27 cellular contexts compared by ENCODE assay signal in the genomic region with DNA sequence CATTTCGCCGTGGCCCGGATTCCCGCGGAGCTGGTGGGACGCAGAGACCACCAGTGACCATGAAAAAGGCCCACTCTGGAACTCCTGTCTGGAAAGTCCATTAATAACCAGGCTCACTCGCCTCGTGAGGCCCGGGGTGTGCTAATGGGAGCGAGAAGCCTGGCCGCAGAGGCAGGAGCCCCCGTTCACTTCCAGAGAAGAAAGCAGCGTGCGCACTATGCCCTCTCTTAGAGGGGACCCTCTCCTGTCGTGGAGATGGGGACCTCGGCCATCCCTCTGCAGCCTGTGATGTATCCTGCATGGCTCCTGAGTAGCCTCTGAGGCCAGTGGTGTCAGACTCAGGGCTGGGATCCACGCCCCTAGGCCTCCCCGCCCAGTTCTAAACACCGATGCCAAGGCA.
"Had no signal": no experiment of that assay in that cellular context is flagged by ENCODE, and none has a peak within 500 bp of the region (broad histone marks: within the 10 kb centered on the region; RNA-seq: fewer than 3 reads in every experiment).

No MANE protein-coding gene starts in this region.

- DNase-seq: activated CD4-positive, alpha-beta memory T cell treated with anti-CD3 and anti-CD28 coated beads, Interleukin-2, amount 10 ng/mL, durations not matched to agents 7 days and 5 days; activated CD4-positive, alpha-beta T cell treated with anti-CD3 and anti-CD28 coated beads for 1 hour; activated CD4-positive, alpha-beta T cell treated with anti-CD3 and anti-CD28 coated beads for 4 hours; activated CD4-positive, alpha-beta T cell treated with anti-CD3 and anti-CD28 coated beads, Interleukin-2, amount 10 ng/mL, durations not matched to agents 7 days and 5 days; activated CD4-positive, alpha-beta T cell treated with anti-CD3 and anti-CD28 coated beads, Interleukin-2, amount 50 U/mL, for 4 hours; activated CD4-positive, CD25-positive, alpha-beta regulatory T cell; activated CD8-positive, alpha-beta memory T cell treated with anti-CD3 and anti-CD28 coated beads, Interleukin-2, amount 50 U/mL, for 48 hours; activated effector memory CD4-positive, alpha-beta T cell treated with Interleukin-2 at 50 U/mL for 16 hours; activated gamma-delta T cell treated with Interleukin-2 at 50 U/mL for 16 hours; activated naive CD4-positive, alpha-beta T cell treated with anti-CD3 and anti-CD28 coated beads, Interleukin-2, amount 50 U/mL, for 16 hours; activated naive CD4-positive, alpha-beta T cell treated with Interleukin-2 at 50 U/mL for 16 hours; activated T-cell treated with anti-CD3 and anti-CD28 coated beads, Interleukin-2, amount 50 U/mL, for 4 hours; amniotic stem cell; anterior cingulate cortex; caudate nucleus; cortex of kidney; dermis blood vessel endothelial cell; effector CD4-positive, alpha-beta T cell; effector memory CD8-positive, alpha-beta T cell; foreskin fibroblast; gastrocnemius medialis; glutamatergic neuron; heart left ventricle; T-helper 2 cell had no signal

- H3K4me1 Mint-ChIP-seq: activated CD4-positive, alpha-beta memory T cell treated with anti-CD3 and anti-CD28 coated beads, Interleukin-2, amount 10 ng/mL, durations not matched to agents 7 days and 5 days; activated CD4-positive, alpha-beta T cell treated with anti-CD3 and anti-CD28 coated beads, Interleukin-2, amount 10 ng/mL, durations not matched to agents 7 days and 5 days; activated T-helper 17 cell treated with anti-CD3 and anti-CD28 coated beads, Interleukin-2, amount 50 U/mL, for 72 hours had no signal

- H3K36me3 ChIP-seq: gastrocnemius medialis, heart left ventricle had no signal

- H3K4me1 ChIP-seq: gastrocnemius medialis, heart left ventricle had no signal

- H3K4me3 Mint-ChIP-seq: activated CD4-positive, alpha-beta memory T cell treated with anti-CD3 and anti-CD28 coated beads, Interleukin-2, amount 10 ng/mL, durations not matched to agents 7 days and 5 days; activated CD4-positive, alpha-beta T cell treated with anti-CD3 and anti-CD28 coated beads, Interleukin-2, amount 10 ng/mL, durations not matched to agents 7 days and 5 days; activated naive CD8-positive, alpha-beta T cell; activated T-cell treated with anti-CD3 and anti-CD28 coated beads, Interleukin-2, amount 50 U/mL, for 4 hours; activated T-helper 17 cell treated with anti-CD3 and anti-CD28 coated beads, Interleukin-2, amount 50 U/mL, for 72 hours; effector memory CD8-positive, alpha-beta T cell had no signal

- H3K4me3 ChIP-seq: gastrocnemius medialis, heart left ventricle had no signal

- ATAC-seq: activated T-cell treated with anti-CD3 and anti-CD28 coated beads, Interleukin-2, amount 50 U/mL, for 4 hours; activated T-helper 17 cell treated with anti-CD3 and anti-CD28 coated beads, Interleukin-2, amount 50 U/mL, for 72 hours; effector memory CD8-positive, alpha-beta T cell; gastrocnemius medialis; heart left ventricle had no signal

- H3K9me3 Mint-ChIP-seq: activated CD4-positive, alpha-beta memory T cell treated with anti-CD3 and anti-CD28 coated beads, Interleukin-2, amount 10 ng/mL, durations not matched to agents 7 days and 5 days; activated CD4-positive, alpha-beta T cell treated with anti-CD3 and anti-CD28 coated beads, Interleukin-2, amount 10 ng/mL, durations not matched to agents 7 days and 5 days; activated T-helper 17 cell treated with anti-CD3 and anti-CD28 coated beads, Interleukin-2, amount 50 U/mL, for 72 hours; effector memory CD8-positive, alpha-beta T cell had no signal

- H3K27ac ChIP-seq: epithelial cell of prostate, gastrocnemius medialis, heart left ventricle had no signal

- H3K27me3 ChIP-seq: gastrocnemius medialis had no signal

- H3K36me3 Mint-ChIP-seq: activated naive CD8-positive, alpha-beta T cell had no signal

- H3K27ac Mint-ChIP-seq: activated CD4-positive, alpha-beta memory T cell treated with anti-CD3 and anti-CD28 coated beads, Interleukin-2, amount 10 ng/mL, durations not matched to agents 7 days and 5 days; activated CD4-positive, alpha-beta T cell treated with anti-CD3 and anti-CD28 coated beads, Interleukin-2, amount 10 ng/mL, durations not matched to agents 7 days and 5 days; activated naive CD8-positive, alpha-beta T cell; activated T-helper 17 cell treated with anti-CD3 and anti-CD28 coated beads, Interleukin-2, amount 50 U/mL, for 72 hours; effector memory CD8-positive, alpha-beta T cell had no signal

- H3K9me3 ChIP-seq: gastrocnemius medialis had no signal
